1 cellular context compared by ENCODE assay signal in the genomic region with DNA sequence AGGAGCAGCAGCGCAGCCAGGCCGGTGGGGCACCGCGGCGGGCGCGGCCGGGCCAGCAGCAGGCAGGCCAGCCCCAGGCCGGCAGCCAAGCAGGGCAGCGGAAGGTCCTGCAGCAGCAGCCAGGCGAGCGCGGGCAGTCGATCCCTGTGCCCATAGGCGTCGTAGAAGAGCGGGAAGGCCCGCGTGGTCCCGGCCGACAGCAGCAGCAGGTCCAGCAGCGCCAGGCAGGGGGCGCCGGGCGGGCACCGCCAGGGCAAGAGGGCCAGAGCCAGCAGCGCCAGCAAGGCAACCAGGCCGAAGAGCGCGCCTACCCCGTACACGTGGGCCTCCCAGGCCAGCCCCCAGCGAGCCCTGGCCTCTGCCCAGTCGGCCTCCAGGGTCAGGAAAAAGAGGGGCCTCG.
TF ChIP-seq lines count a peak whose summit lies in the region.

No MANE protein-coding gene starts in this region.

TF ChIP-seq in GM23338, 12 proteins besides CTCF, POLR2A, EP300 and RAD21 (continued from another document):
- TF ChIP-seq, protein P1, sequence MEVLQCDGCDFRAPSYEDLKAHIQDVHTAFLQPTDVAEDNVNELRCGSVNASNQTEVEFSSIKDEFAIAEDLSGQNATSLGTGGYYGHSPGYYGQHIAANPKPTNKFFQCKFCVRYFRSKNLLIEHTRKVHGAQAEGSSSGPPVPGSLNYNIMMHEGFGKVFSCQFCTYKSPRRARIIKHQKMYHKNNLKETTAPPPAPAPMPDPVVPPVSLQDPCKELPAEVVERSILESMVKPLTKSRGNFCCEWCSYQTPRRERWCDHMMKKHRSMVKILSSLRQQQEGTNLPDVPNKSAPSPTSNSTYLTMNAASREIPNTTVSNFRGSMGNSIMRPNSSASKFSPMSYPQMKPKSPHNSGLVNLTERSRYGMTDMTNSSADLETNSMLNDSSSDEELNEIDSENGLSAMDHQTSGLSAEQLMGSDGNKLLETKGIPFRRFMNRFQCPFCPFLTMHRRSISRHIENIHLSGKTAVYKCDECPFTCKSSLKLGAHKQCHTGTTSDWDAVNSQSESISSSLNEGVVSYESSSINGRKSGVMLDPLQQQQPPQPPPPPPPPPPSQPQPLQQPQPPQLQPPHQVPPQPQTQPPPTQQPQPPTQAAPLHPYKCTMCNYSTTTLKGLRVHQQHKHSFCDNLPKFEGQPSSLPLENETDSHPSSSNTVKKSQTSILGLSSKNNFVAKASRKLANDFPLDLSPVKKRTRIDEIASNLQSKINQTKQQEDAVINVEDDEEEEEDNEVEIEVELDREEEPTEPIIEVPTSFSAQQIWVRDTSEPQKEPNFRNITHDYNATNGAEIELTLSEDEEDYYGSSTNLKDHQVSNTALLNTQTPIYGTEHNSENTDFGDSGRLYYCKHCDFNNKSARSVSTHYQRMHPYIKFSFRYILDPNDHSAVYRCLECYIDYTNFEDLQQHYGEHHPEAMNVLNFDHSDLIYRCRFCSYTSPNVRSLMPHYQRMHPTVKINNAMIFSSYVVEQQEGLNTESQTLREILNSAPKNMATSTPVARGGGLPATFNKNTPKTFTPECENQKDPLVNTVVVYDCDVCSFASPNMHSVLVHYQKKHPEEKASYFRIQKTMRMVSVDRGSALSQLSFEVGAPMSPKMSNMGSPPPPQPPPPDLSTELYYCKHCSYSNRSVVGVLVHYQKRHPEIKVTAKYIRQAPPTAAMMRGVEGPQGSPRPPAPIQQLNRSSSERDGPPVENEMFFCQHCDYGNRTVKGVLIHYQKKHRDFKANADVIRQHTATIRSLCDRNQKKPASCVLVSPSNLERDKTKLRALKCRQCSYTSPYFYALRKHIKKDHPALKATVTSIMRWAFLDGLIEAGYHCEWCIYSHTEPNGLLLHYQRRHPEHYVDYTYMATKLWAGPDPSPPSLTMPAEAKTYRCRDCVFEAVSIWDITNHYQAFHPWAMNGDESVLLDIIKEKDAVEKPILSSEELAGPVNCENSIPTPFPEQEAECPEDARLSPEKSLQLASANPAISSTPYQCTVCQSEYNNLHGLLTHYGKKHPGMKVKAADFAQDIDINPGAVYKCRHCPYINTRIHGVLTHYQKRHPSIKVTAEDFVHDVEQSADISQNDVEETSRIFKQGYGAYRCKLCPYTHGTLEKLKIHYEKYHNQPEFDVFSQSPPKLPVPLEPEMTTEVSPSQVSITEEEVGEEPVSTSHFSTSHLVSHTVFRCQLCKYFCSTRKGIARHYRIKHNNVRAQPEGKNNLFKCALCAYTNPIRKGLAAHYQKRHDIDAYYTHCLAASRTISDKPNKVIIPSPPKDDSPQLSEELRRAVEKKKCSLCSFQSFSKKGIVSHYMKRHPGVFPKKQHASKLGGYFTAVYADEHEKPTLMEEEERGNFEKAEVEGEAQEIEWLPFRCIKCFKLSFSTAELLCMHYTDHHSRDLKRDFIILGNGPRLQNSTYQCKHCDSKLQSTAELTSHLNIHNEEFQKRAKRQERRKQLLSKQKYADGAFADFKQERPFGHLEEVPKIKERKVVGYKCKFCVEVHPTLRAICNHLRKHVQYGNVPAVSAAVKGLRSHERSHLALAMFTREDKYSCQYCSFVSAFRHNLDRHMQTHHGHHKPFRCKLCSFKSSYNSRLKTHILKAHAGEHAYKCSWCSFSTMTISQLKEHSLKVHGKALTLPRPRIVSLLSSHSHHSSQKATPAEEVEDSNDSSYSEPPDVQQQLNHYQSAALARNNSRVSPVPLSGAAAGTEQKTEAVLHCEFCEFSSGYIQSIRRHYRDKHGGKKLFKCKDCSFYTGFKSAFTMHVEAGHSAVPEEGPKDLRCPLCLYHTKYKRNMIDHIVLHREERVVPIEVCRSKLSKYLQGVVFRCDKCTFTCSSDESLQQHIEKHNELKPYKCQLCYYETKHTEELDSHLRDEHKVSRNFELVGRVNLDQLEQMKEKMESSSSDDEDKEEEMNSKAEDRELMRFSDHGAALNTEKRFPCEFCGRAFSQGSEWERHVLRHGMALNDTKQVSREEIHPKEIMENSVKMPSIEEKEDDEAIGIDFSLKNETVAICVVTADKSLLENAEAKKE (CRISPR knock-in tag; IDR thresholded peaks at IDR 0.05): no peak
TF ChIP-seq in GM23338: peak in this region for 1.
